Comparison of ENCODE assay signal across 8 cellular contexts in the genomic region with DNA sequence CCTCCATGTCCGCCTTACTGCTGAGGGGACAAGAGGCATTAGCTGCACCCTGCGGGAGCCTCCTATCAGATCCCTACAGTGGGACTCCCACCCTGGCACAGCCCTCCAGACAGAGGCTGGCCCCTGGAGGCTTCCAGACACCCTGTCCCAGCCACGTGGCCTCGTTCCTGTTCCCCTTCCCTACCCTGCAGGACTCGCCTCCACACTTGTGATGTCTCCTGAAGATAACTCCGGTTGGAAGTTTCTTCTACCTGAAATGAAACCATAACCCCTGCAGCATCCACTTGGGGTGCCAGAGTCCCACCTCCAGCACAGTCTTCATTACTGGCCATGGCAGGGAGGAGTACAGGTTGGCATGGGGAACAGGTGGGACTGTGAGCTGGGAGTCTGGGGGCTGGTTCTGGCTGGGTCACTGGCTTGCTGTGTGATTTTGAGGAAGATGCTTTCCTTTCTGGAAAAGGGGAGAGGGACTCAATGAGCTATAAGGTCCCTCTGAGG. TPM values are rescaled to one million over a fixed set of nuclear protein-coding genes. Genes with fewer than 3 reads are reported as not detected.
A peak's percentile ranks its signal among the peaks of the same experiment; 100 is the strongest.
DNase-seq lines count a peak whose midpoint lies in the region; ATAC-seq and TF ChIP-seq lines count a peak whose summit lies in the region.

No MANE protein-coding gene starts in this region.

- no peak for TF ChIP-seq CTCF in left ventricle myocardium inferior (IDR thresholded peaks at IDR 0.05; ENCODE audit: borderline replicate concordance)

- ATAC-seq in HG03520 (IDR thresholded peaks at IDR 0.05; ENCODE audit: unreplicated experiment) (no peak), GM18520 (IDR thresholded peaks at IDR 0.05; ENCODE audit: unreplicated experiment) (no peak)

- POLR2A ChIA-PET in activated CD4-positive, alpha-beta memory T cell treated with anti-CD3 and anti-CD28 coated beads for 36 hours (lab: Charles Lee) = interaction anchor here (1.3 to 5.0 kb wide), 6 partner anchors 8 to 52 kb away, joined by 7 to 27 read pairs (median 11); partner anchors contain the start of genes GGA1, LGALS1, NOL12 and PDXP

- H3K4me3 Mint-ChIP-seq in activated CD4-positive, alpha-beta memory T cell treated with anti-CD3 and anti-CD28 coated beads for 36 hours = peak overlapping the region; percentile 66

- H3K9me3 Mint-ChIP-seq in activated CD4-positive, alpha-beta memory T cell treated with anti-CD3 and anti-CD28 coated beads for 36 hours = no peaks in the 10 kb centered on the region

- peaks cover 2% of the 10 kb centered on the region for H3K36me3 Mint-ChIP-seq in activated CD4-positive, alpha-beta memory T cell treated with anti-CD3 and anti-CD28 coated beads for 36 hours

- H3K9ac ChIP-seq in subcutaneous abdominal adipose tissue (ENCODE audit: low read length in 5 of 5) = peak overlapping the region in 2 of 5 donors; percentile 54 to 56

- H3K4me1 Mint-ChIP-seq in activated CD4-positive, alpha-beta memory T cell treated with anti-CD3 and anti-CD28 coated beads for 36 hours (ENCODE audit: low read depth) = peaks cover 63% of the 10 kb centered on the region

- H3K36me3 ChIP-seq in left ventricle myocardium inferior = peaks cover 27% of the 10 kb centered on the region
- H3K36me3 ChIP-seq in subcutaneous abdominal adipose tissue (ENCODE audit: control insufficient read depth in 5 of 5, insufficient read depth in 5 of 5, low read length in 5 of 5) = peaks cover 0 to 28% (median 28%) of the 10 kb centered on the region in 5 donors

- no peaks in the 10 kb centered on the region for H3K27me3 Mint-ChIP-seq in activated CD4-positive, alpha-beta memory T cell treated with anti-CD3 and anti-CD28 coated beads for 36 hours

- peaks cover 4% of the 10 kb centered on the region for H3K27me3 ChIP-seq in left ventricle myocardium inferior (ENCODE audit: low read depth)
- peaks cover 0 to 11% (median 0%) of the 10 kb centered on the region in 5 donors for H3K27me3 ChIP-seq in subcutaneous abdominal adipose tissue (ENCODE audit: control insufficient read depth in 5 of 5, insufficient read depth in 4 of 5, low read length in 5 of 5)

- H3K9me3 ChIP-seq in left ventricle myocardium inferior (replicated peaks) = no peaks in the 10 kb centered on the region
- no peaks in the 10 kb centered on the region for H3K9me3 ChIP-seq in subcutaneous abdominal adipose tissue (ENCODE audit: control insufficient read depth in 5 of 5, low read length in 5 of 5)

- intact Hi-C loops in activated CD4-positive, alpha-beta memory T cell treated with anti-CD3 and anti-CD28 coated beads for 36 hours (cut with micrococcal nuclease) = loop anchor here (10.0 kb wide), 1 partner anchor 110 kb away; no protein-coding TSS in a partner anchor
- intact Hi-C loops in left ventricle myocardium inferior (cut with micrococcal nuclease) = no loop called here

- H3K4me1 ChIP-seq in left ventricle myocardium inferior (peaks cover 56% of the 10 kb centered on the region), subcutaneous abdominal adipose tissue (ENCODE audit: control insufficient read depth in 5 of 5, insufficient read depth in 5 of 5, low read length in 5 of 5) (peaks cover 10 to 69% (median 61%) of the 10 kb centered on the region in 5 donors)

- peak overlapping the region; percentile 95 for H3K27ac Mint-ChIP-seq in activated CD4-positive, alpha-beta memory T cell treated with anti-CD3 and anti-CD28 coated beads for 36 hours

- H3K4me3 ChIP-seq in left ventricle myocardium inferior = peak overlapping the region; percentile 44
- peak overlapping the region; percentile 1 to 51 (median 28) for H3K4me3 ChIP-seq in subcutaneous abdominal adipose tissue (ENCODE audit: low read depth in 1 of 5, low read length in 5 of 5)

- peak overlapping the region; percentile 88 for H3K27ac ChIP-seq in left ventricle myocardium inferior (replicated peaks)
- H3K27ac ChIP-seq in subcutaneous abdominal adipose tissue (ENCODE audit: low read depth, low read length) = peak overlapping the region; percentile 80

- CTCF ChIA-PET in activated CD4-positive, alpha-beta memory T cell treated with anti-CD3 and anti-CD28 coated beads for 36 hours (lab: Charles Lee) = interaction anchor here (0.6 to 15.3 kb wide), 12 partner anchors 9 to 767 kb away, joined by 3 to 574 read pairs (median 4); partner anchors contain the start of genes GGA1, LGALS1, NOL12 and PDXP

- DNase-seq in NCI-H1092 (lab: John Stamatoyannopoulos, UW) (peak; percentile 13), NCI-H1092 treated with DMSO at 0.1 percent for 48 hours (lab: John Stamatoyannopoulos, UW) (no peak), left ventricle myocardium inferior (no peak), T1000 (lab: John Stamatoyannopoulos, UW) (no peak)
- DNase-seq in activated CD4-positive, alpha-beta memory T cell treated with anti-CD3 and anti-CD28 coated beads for 36 hours = peak; percentile 49

RNA-seq across cellular contexts. Expression of gene SH3BP1, which starts 4.9 kb away (rescaled TPM):
- 100 to 1,000 TPM in 1 of 2 experiments, 10 to 100 TPM in 1; 97.6 to 102 TPM for total RNA-seq in activated CD4-positive, alpha-beta memory T cell treated with anti-CD3 and anti-CD28 coated beads for 36 hours
- 2.5 TPM for total RNA-seq in left ventricle myocardium inferior

RNA-seq across cellular contexts. Expression of gene PDXP, which starts 24.0 kb away (rescaled TPM):
- total RNA-seq in activated CD4-positive, alpha-beta memory T cell treated with anti-CD3 and anti-CD28 coated beads for 36 hours = 10 to 100 TPM; 21.9 to 22.9 TPM
- 23.9 TPM for total RNA-seq in left ventricle myocardium inferior

RNA-seq across cellular contexts. Expression of gene GGA1, which starts 25.9 kb away (rescaled TPM):
- 10 to 100 TPM; 59.0 to 61.1 TPM for total RNA-seq in activated CD4-positive, alpha-beta memory T cell treated with anti-CD3 and anti-CD28 coated beads for 36 hours
- 27.5 TPM for total RNA-seq in left ventricle myocardium inferior

RNA-seq across cellular contexts. Expression of gene LGALS1, which starts 40.9 kb away (rescaled TPM):
- total RNA-seq in activated CD4-positive, alpha-beta memory T cell treated with anti-CD3 and anti-CD28 coated beads for 36 hours = 100 to 1,000 TPM; 816 to 833 TPM
- total RNA-seq in left ventricle myocardium inferior = 843 TPM

RNA-seq across cellular contexts. Expression of gene NOL12, which starts 51.6 kb away (rescaled TPM):
- 10 to 100 TPM; 32.5 to 33.3 TPM for total RNA-seq in activated CD4-positive, alpha-beta memory T cell treated with anti-CD3 and anti-CD28 coated beads for 36 hours
- 12.8 TPM for total RNA-seq in left ventricle myocardium inferior

Comparison
In these comparisons a context has a peak if more than half of its experiments do, and no peak if none do; other contexts are left out.
1. DNase-seq: peak in NCI-H1092 (single experiment) and activated CD4-positive, alpha-beta memory T cell treated with anti-CD3 and anti-CD28 coated beads for 36 hours (single experiment); none in NCI-H1092 treated with DMSO at 0.1 percent for 48 hours (single experiment), left ventricle myocardium inferior (single experiment) and T1000 (single experiment).
2. RNA of gene SH3BP1, which starts 4.9 kb away (total RNA-seq): 97.6 to 102 TPM in activated CD4-positive, alpha-beta memory T cell treated with anti-CD3 and anti-CD28 coated beads for 36 hours; 2.5 TPM in left ventricle myocardium inferior (single experiment); every median in the first group is over 10 times any median in the second.